Comparison of ENCODE assay signal across 8 cellular contexts in genomic region chr2:176001281-176001902, GRCh38. TPM values are rescaled to one million over a fixed set of nuclear protein-coding genes. Genes with fewer than 3 reads are reported as not detected.
DNase-seq lines count a peak whose midpoint lies in the region; ATAC-seq and TF ChIP-seq lines count a peak whose summit lies in the region.

No MANE protein-coding gene starts in this region.

- peaks cover 5% of the 10 kb centered on the region; the same call in 1 of the 2 replicates for H3K4me1 ChIP-seq in OCI-LY3 (ENCODE audit: low read length)
- H3K4me1 ChIP-seq in gastroesophageal sphincter = peaks cover 0 to 22% (median 6%) of the 10 kb centered on the region in 3 donors
- peaks cover 0 to 32% (median 8%) of the 10 kb centered on the region in 4 donors for H3K4me1 ChIP-seq in tibial nerve

- H3K4me3 ChIP-seq in OCI-LY3 (ENCODE audit: low read length) = peak overlapping the region; percentile 88
- H3K4me3 ChIP-seq in gastroesophageal sphincter = peak overlapping the region; percentile 68 to 86
- peak overlapping the region; percentile 82 to 95 (median 86) for H3K4me3 ChIP-seq in tibial nerve

- H3K36me3 ChIP-seq in OCI-LY3 (replicated peaks; ENCODE audit: low read depth, low read length) = no peaks in the 10 kb centered on the region
- H3K36me3 ChIP-seq in gastroesophageal sphincter = no peaks in the 10 kb centered on the region
- no peaks in the 10 kb centered on the region for H3K36me3 ChIP-seq in tibial nerve

- H3K9me3 ChIP-seq in OCI-LY3 (ENCODE audit: insufficient read depth, low read length) = no peaks in the 10 kb centered on the region
- no peaks in the 10 kb centered on the region for H3K9me3 ChIP-seq in gastroesophageal sphincter
- no peaks in the 10 kb centered on the region for H3K9me3 ChIP-seq in tibial nerve

- peak overlapping the region; percentile 90 for H3K4me2 ChIP-seq in OCI-LY3 (ENCODE audit: low read length)

- WGBS in gastroesophageal sphincter (ENCODE audit: low coverage in 1 of 2), 2 donors = 0 to 1% methylated on average over 8 to 16 of the region's 21 CpGs
- 0 to 1% methylated on average over 13 to 20 of the region's 21 CpGs for WGBS in tibial nerve, 2 donors

- H2AFZ ChIP-seq in OCI-LY3 (ENCODE audit: low read depth, low read length) = peak overlapping the region; percentile 66; the same call in 1 of the 2 replicates

- peaks cover 38% of the 10 kb centered on the region for H3K79me2 ChIP-seq in OCI-LY3 (ENCODE audit: low read length)

- DNase-seq in COR-L47 (lab: John Stamatoyannopoulos, UW) = peak; percentile 38
- DNase-seq in activated effector memory CD4-positive, alpha-beta T cell treated with anti-CD3 and anti-CD28 coated beads, Interleukin-2, amount 50 U/mL, for 16 hours = peak; percentile 82
- DNase-seq in occipital lobe (lab: John Stamatoyannopoulos, UW) = peak; percentile 36
- DNase-seq in tibial nerve (ENCODE audit: low spot score in 2 of 2) = peak in 1 of 2 donors; percentile 35

- no peak for TF ChIP-seq EP300 in gastroesophageal sphincter (IDR thresholded peaks at IDR 0.05)
- no peak for TF ChIP-seq EP300 in tibial nerve (IDR thresholded peaks at IDR 0.05)

- no peak for TF ChIP-seq CTCF in OCI-LY3 (IDR thresholded peaks at IDR 0.05; ENCODE audit: low read depth, low read length)
- TF ChIP-seq CTCF in gastroesophageal sphincter (IDR thresholded peaks at IDR 0.05) = no peak
- TF ChIP-seq CTCF in tibial nerve (IDR thresholded peaks at IDR 0.05) = no peak

- TF ChIP-seq POLR2A in gastroesophageal sphincter (IDR thresholded peaks at IDR 0.05) (no peak), tibial nerve (IDR thresholded peaks at IDR 0.05) (no peak)

- H3K27me3 ChIP-seq in OCI-LY3 (ENCODE audit: low read depth, low read length) (no peaks in the 10 kb centered on the region), gastroesophageal sphincter (no peaks in the 10 kb centered on the region), tibial nerve (no peaks in the 10 kb centered on the region)

- H4K20me1 ChIP-seq in OCI-LY3 (ENCODE audit: insufficient read depth, low read length) = no peaks in the 10 kb centered on the region

- H3K9ac ChIP-seq in OCI-LY3 (ENCODE audit: low read length) = peak overlapping the region; percentile 65

- H3K27ac ChIP-seq in OCI-LY3 (ENCODE audit: low read length) (peak overlapping the region; percentile 7; the same call in 1 of the 2 replicates), gastroesophageal sphincter (peak overlapping the region; percentile 30 to 90 (median 88)), tibial nerve (peak overlapping the region; percentile 55 to 83 (median 78))

- ATAC-seq in GM19467 (IDR thresholded peaks at IDR 0.05; ENCODE audit: unreplicated experiment) (peak; percentile 29), HG03571 (IDR thresholded peaks at IDR 0.05; ENCODE audit: unreplicated experiment) (peak; percentile 46), gastroesophageal sphincter (peak; percentile 26)

RNA-seq across cellular contexts. Expression of gene LNPK, which starts 0.7 kb away (rescaled TPM):
- total RNA-seq in gastroesophageal sphincter (10 to 100 TPM; 13.9 to 18.4 (median 15.1) TPM), occipital lobe (67.1 TPM), tibial nerve (10 to 100 TPM; 17.4 to 27.3 (median 24.1) TPM)

Comparison
In these comparisons a context has a peak if more than half of its experiments do, and no peak if none do; other contexts are left out.
1. H3K27ac ChIP-seq: peak in every context shown above with its lines; median percentile 88 in gastroesophageal sphincter; 78 in tibial nerve; 7 in OCI-LY3.